Comparison of ENCODE assay signal across 22 cellular contexts in genomic region chr14:32621585-32621984, GRCh38.
DNase-seq lines count a peak whose midpoint lies in the region; ATAC-seq and TF ChIP-seq lines count a peak whose summit lies in the region.
"Had no signal": no experiment of that assay in that cellular context is flagged by ENCODE, and none has a peak within 500 bp of the region (broad histone marks: within the 10 kb centered on the region; RNA-seq: fewer than 3 reads in every experiment).

No MANE protein-coding gene starts in this region.

- in situ Hi-C loops in brain microvascular endothelial cell (cut with HindIII; ENCODE audit: low pct_ligation_motif_present, low sequenced_read_pairs), result no loop called here

- POLR2A ChIA-PET in activated CD8-positive, alpha-beta T cell treated with anti-CD3 and anti-CD28 coated beads, Interleukin-2, amount 10 ng/mL, durations not matched to agents 7 days and 5 days (lab: Charles Lee), result no interaction called here

- peaks cover 49% of the 10 kb centered on the region for H3K4me1 ChIP-seq in ACC112 (ENCODE audit: control insufficient read depth, insufficient read depth, low read length, unreplicated experiment)

- H3K27me3 Mint-ChIP-seq in activated CD8-positive, alpha-beta T cell treated with anti-CD3 and anti-CD28 coated beads, Interleukin-2, amount 10 ng/mL, durations not matched to agents 7 days and 5 days (ENCODE audit: low read depth), result no peaks in the 10 kb centered on the region

- no peaks in the 10 kb centered on the region for H3K79me2 ChIP-seq in ACC112 (ENCODE audit: control insufficient read depth, insufficient read depth, low read length, unreplicated experiment)

- peak; percentile 3 for DNase-seq in NCI-H510A treated with DMSO at 0.1 percent for 48 hours (lab: John Stamatoyannopoulos, UW)
- no peak for DNase-seq in NCI-H510A (lab: John Stamatoyannopoulos, UW)
- DNase-seq in brain microvascular endothelial cell, result no peak
- peak; percentile 29 for DNase-seq in myocyte (ENCODE audit: low read depth)
- no peak for DNase-seq in activated naive CD4-positive, alpha-beta T cell treated with Interleukin-2 at 50 U/mL for 16 hours
- DNase-seq in activated CD8-positive, alpha-beta T cell treated with anti-CD3 and anti-CD28 coated beads, Interleukin-2, amount 10 ng/mL, durations not matched to agents 7 days and 5 days, result no peak
- DNase-seq: ACHN, Calu3, DMS153, DND-41, H9, Kasumi-1, NCI-H1105, NCI-H1436 treated with DMSO at 0.1 percent for 48 hours, NCI-H187 treated with DMSO at 0.1 percent for 48 hours, NCI-H446, NCI-H526 treated with DMSO at 0.1 percent for 48 hours, PC-9, SHP77 had no signal

- H3K4me1 Mint-ChIP-seq in activated CD8-positive, alpha-beta T cell treated with anti-CD3 and anti-CD28 coated beads, Interleukin-2, amount 10 ng/mL, durations not matched to agents 7 days and 5 days (ENCODE audit: low read depth), result peaks cover 3% of the 10 kb centered on the region
- H3K4me1 Mint-ChIP-seq: H9 had no signal

- no peaks in the 10 kb centered on the region for H3K36me3 ChIP-seq in ACC112 (ENCODE audit: insufficient read depth, low read length)
- no peaks in the 10 kb centered on the region for H3K36me3 ChIP-seq in brain microvascular endothelial cell (replicated peaks)

- no peak overlapping the region for H3K27ac Mint-ChIP-seq in activated CD8-positive, alpha-beta T cell treated with anti-CD3 and anti-CD28 coated beads, Interleukin-2, amount 10 ng/mL, durations not matched to agents 7 days and 5 days
- H3K27ac Mint-ChIP-seq: H9 had no signal

- H2AFZ ChIP-seq in ACC112 (ENCODE audit: low read length, unreplicated experiment), result no peak overlapping the region
- H2AFZ ChIP-seq: PC-9 had no signal

- no peaks in the 10 kb centered on the region for H3K27me3 ChIP-seq in ACC112 (ENCODE audit: insufficient read depth, low read length)
- H3K27me3 ChIP-seq in brain microvascular endothelial cell (replicated peaks), result no peaks in the 10 kb centered on the region

- no peak for TF ChIP-seq CTCF in brain microvascular endothelial cell (IDR thresholded peaks at IDR 0.05; ENCODE audit: low read depth, low read length, missing control alignments)

- H3K4me3 Mint-ChIP-seq in activated CD8-positive, alpha-beta T cell treated with anti-CD3 and anti-CD28 coated beads, Interleukin-2, amount 10 ng/mL, durations not matched to agents 7 days and 5 days, result no peak overlapping the region
- H3K4me3 Mint-ChIP-seq: H9 had no signal

- H3K4me3 ChIP-seq in ACC112 (ENCODE audit: low read depth, low read length) (peak overlapping the region; percentile 65; the same call in 1 of the 2 replicates), brain microvascular endothelial cell (ENCODE audit: low read depth, low read length) (no peak overlapping the region)
- H3K4me3 ChIP-seq: K562, PC-9 had no signal

- CTCF ChIA-PET in activated CD8-positive, alpha-beta T cell treated with anti-CD3 and anti-CD28 coated beads, Interleukin-2, amount 10 ng/mL, durations not matched to agents 7 days and 5 days (lab: Charles Lee), result no interaction called here

- no peak for ATAC-seq in activated CD8-positive, alpha-beta T cell treated with anti-CD3 and anti-CD28 coated beads, Interleukin-2, amount 10 ng/mL, durations not matched to agents 7 days and 5 days
- ATAC-seq: K562 had no signal

- peaks cover 7% of the 10 kb centered on the region for H3K9me3 Mint-ChIP-seq in activated CD8-positive, alpha-beta T cell treated with anti-CD3 and anti-CD28 coated beads, Interleukin-2, amount 10 ng/mL, durations not matched to agents 7 days and 5 days (ENCODE audit: insufficient read depth)
- H3K9me3 Mint-ChIP-seq: H9 had no signal

- H3K27ac ChIP-seq in ACC112 (ENCODE audit: low read depth, low read length) (peak overlapping the region; percentile 96), brain microvascular endothelial cell (peak overlapping the region; percentile 82)
- H3K27ac ChIP-seq: 22Rv1, PC-9 had no signal

- no peaks in the 10 kb centered on the region for H3K36me3 Mint-ChIP-seq in activated CD8-positive, alpha-beta T cell treated with anti-CD3 and anti-CD28 coated beads, Interleukin-2, amount 10 ng/mL, durations not matched to agents 7 days and 5 days (ENCODE audit: low read depth)

Comparison
In these comparisons a context has a peak if more than half of its experiments do, and no peak if none do; other contexts are left out.
1. DNase-seq: peak in NCI-H510A treated with DMSO at 0.1 percent for 48 hours (single experiment) and myocyte (single experiment); none in NCI-H510A (single experiment), brain microvascular endothelial cell (single experiment), activated naive CD4-positive, alpha-beta T cell treated with Interleukin-2 at 50 U/mL for 16 hours (single experiment) and activated CD8-positive, alpha-beta T cell treated with anti-CD3 and anti-CD28 coated beads, Interleukin-2, amount 10 ng/mL, durations not matched to agents 7 days and 5 days (single experiment).